ENCODE assay signal across 25 cellular contexts in the genomic region with DNA sequence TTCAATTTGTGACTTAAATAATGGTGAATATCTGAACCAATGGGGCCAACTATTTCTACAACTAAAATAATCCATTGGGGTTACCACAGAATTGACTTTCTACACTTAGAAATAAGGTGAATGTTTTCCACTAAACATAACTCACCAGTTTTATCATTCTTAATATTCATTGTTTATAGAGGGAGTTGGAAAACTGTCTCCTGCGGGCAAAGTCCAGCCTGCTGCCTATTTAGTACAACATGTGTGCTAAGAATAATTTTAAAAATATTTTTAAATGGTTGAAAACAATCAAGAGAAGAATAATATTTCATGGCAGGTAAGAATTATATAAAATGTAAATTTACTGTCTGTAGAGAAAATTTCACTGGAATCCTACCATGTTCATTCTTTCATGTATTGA.
"Had no signal": no experiment of that assay in that cellular context is flagged by ENCODE, and none has a peak within 500 bp of the region (broad histone marks: within the 10 kb centered on the region; RNA-seq: fewer than 3 reads in every experiment).

No MANE protein-coding gene starts in this region.

- ATAC-seq: natural killer cell; psoas muscle; right cardiac atrium; sciatic nerve; stimulated activated effector memory CD8-positive, alpha-beta T cell treated with anti-CD3 and anti-CD28 coated beads, Interleukin-12 subunit alpha, Interleukin-12 subunit beta, amount 100 ng/mL, for 72 hours; stimulated activated naive B cell treated with anti-CD40 and anti-IgM and Interleukin-4, amounts not matched to agents 10 μg/mL and 1 μg/mL and 100 μg/mL, for 72 hours had no signal

- H3K36me3 ChIP-seq: neural progenitor cell, ovary, stomach, thoracic aorta, thyroid gland, tibial nerve, upper lobe of left lung, vagina had no signal

- H3K4me1 ChIP-seq: parathyroid adenoma, psoas muscle, stomach, thyroid gland, tibial nerve, upper lobe of left lung, vagina had no signal

- FAIRE-seq: urothelium cell line had no signal

- H3K4me3 ChIP-seq: neural progenitor cell, ovary, psoas muscle, skin epidermis, stomach, thoracic aorta, thyroid gland, tibial nerve, upper lobe of left lung, vagina had no signal

- H3K27ac ChIP-seq: neural progenitor cell, ovary, parathyroid adenoma, psoas muscle, skin epidermis, stomach, thoracic aorta, thyroid gland, tibial nerve, upper lobe of left lung, vagina had no signal

- H3K4me2 ChIP-seq: neural progenitor cell had no signal

- H3K27me3 ChIP-seq: neural progenitor cell, ovary, stomach, thyroid gland, tibial nerve, upper lobe of left lung, vagina had no signal

- DNase-seq: natural killer cell; occipital lobe; ovary; posterior cingulate gyrus; psoas muscle; right cardiac atrium; stimulated activated CD4-positive, alpha-beta T cell treated with anti-CD3 and anti-CD28 coated beads, Interleukin-15, amount 100 ng/mL, for 24 hours; stimulated activated CD4-positive, alpha-beta T cell treated with anti-CD3 and anti-CD28 coated beads, Interleukin-2, amount 100 ng/mL, for 24 hours; stimulated activated CD4-positive, alpha-beta T cell treated with anti-CD3 and anti-CD28 coated beads, Interleukin-2, amount 100 ng/mL, for 48 hours; stimulated activated CD4-positive, alpha-beta T cell treated with anti-CD3 and anti-CD28 coated beads, Interleukin-4, amount 100 ng/mL, for 24 hours; stimulated activated naive B cell treated with anti-CD40 and anti-IgM and Interleukin-4, amounts not matched to agents 10 μg/mL and 1 μg/mL and 100 μg/mL, for 72 hours; stimulated activated naive CD4-positive, alpha-beta T cell treated with Interleukin-2 at 50 U/mL for 16 hours; stomach; thyroid gland; trophoblast cell; upper lobe of left lung had no signal

- H3K9me3 ChIP-seq: ovary, psoas muscle, stomach, thoracic aorta, thyroid gland, tibial nerve, upper lobe of left lung, vagina had no signal

- H3K9ac ChIP-seq: neural progenitor cell, parathyroid adenoma had no signal

- H2AFZ ChIP-seq: neural progenitor cell, parathyroid adenoma had no signal

- H3K79me2 ChIP-seq: parathyroid adenoma had no signal
